Comparison of ENCODE assay signal across 31 cellular contexts in genomic region chr4:137738377-137738990, GRCh38.
"Had no signal": no experiment of that assay in that cellular context is flagged by ENCODE, and none has a peak within 500 bp of the region (broad histone marks: within the 10 kb centered on the region; RNA-seq: fewer than 3 reads in every experiment).

No MANE protein-coding gene starts in this region.

- H3K4me3 ChIP-seq: adrenal gland, ascending aorta, gastroesophageal sphincter, heart right ventricle, lower lobe of right lung, mucosa of descending colon, thyroid gland, upper lobe of right lung had no signal

- H3K27me3 ChIP-seq: adrenal gland, ascending aorta, brain microvascular endothelial cell, gastroesophageal sphincter, heart right ventricle, thyroid gland, upper lobe of right lung had no signal

- DNase-seq: activated CD4-positive, alpha-beta T cell treated with anti-CD3 and anti-CD28 coated beads, Interleukin-2, amount 10 ng/mL, durations not matched to agents 7 days and 5 days; activated CD4-positive, CD25-positive, alpha-beta regulatory T cell treated with anti-CD3 and anti-CD28 coated beads, Interleukin-2, amount 50 U/mL, for 72 hours; activated CD8-positive, alpha-beta memory T cell treated with anti-CD3 and anti-CD28 coated beads, Interleukin-2, amount 10 ng/mL, durations not matched to agents 7 days and 5 days; activated CD8-positive, alpha-beta T cell treated with anti-CD3 and anti-CD28 coated beads for 36 hours; activated T-cell treated with anti-CD3 and anti-CD28 coated beads for 4 hours; adrenal gland; brain microvascular endothelial cell; central memory CD4-positive, alpha-beta T cell; effector memory CD8-positive, alpha-beta T cell; heart right ventricle; lower lobe of right lung; mesendoderm; mucosa of descending colon; nephron progenitor cell; retina; stimulated activated CD4-positive, alpha-beta T cell treated with anti-CD3 and anti-CD28 coated beads, Interleukin-12 subunit alpha, Interleukin-12 subunit beta, amount 100 ng/mL, for 4 hours; stimulated activated CD4-positive, alpha-beta T cell treated with anti-CD3 and anti-CD28 coated beads, Interleukin-4, amount 100 ng/mL, for 4 hours; stimulated activated naive CD8-positive, alpha-beta T cell treated with anti-CD3 and anti-CD28 coated beads, Interleukin-15, Interleukin-2, amounts not matched to agents 100 U/mL and 50 U/mL, for 24 hours; T-cell; thyroid gland; upper lobe of right lung; WERI-Rb-1 had no signal

- ATAC-seq: activated CD8-positive, alpha-beta memory T cell treated with anti-CD3 and anti-CD28 coated beads, Interleukin-2, amount 10 ng/mL, durations not matched to agents 7 days and 5 days; activated CD8-positive, alpha-beta T cell treated with anti-CD3 and anti-CD28 coated beads for 36 hours; activated naive CD4-positive, alpha-beta T cell treated with anti-CD3 and anti-CD28 coated beads, Interleukin-2, amount 50 U/mL, for 72 hours; effector memory CD8-positive, alpha-beta T cell; esophagus mucosa; gastroesophageal sphincter; heart right ventricle; left lobe of liver; lower lobe of right lung; mucosa of descending colon; stimulated activated naive CD8-positive, alpha-beta T cell treated with anti-CD3 and anti-CD28 coated beads, Interleukin-15, Interleukin-2, amounts not matched to agents 100 U/mL and 50 U/mL, for 24 hours; T-cell; upper lobe of right lung had no signal

- FAIRE-seq: colon, endothelial cell of umbilical vein, keratinocyte, TTC549 had no signal

- H3K27ac ChIP-seq: adrenal gland, ascending aorta, brain microvascular endothelial cell, gastroesophageal sphincter, heart right ventricle, lower lobe of right lung, thyroid gland, upper lobe of right lung, WERI-Rb-1 had no signal

- H3K9me3 ChIP-seq: adrenal gland, ascending aorta, gastroesophageal sphincter, lower lobe of right lung, mucosa of descending colon, thyroid gland, upper lobe of right lung had no signal

- H3K36me3 ChIP-seq: adrenal gland, ascending aorta, brain microvascular endothelial cell, gastroesophageal sphincter, heart right ventricle, lower lobe of right lung, thyroid gland, upper lobe of right lung, WERI-Rb-1 had no signal

- H3K4me1 ChIP-seq: adrenal gland, ascending aorta, gastroesophageal sphincter, heart right ventricle, lower lobe of right lung, thyroid gland, upper lobe of right lung had no signal
